ENCODE assay signal across 26 cellular contexts in the genomic region with DNA sequence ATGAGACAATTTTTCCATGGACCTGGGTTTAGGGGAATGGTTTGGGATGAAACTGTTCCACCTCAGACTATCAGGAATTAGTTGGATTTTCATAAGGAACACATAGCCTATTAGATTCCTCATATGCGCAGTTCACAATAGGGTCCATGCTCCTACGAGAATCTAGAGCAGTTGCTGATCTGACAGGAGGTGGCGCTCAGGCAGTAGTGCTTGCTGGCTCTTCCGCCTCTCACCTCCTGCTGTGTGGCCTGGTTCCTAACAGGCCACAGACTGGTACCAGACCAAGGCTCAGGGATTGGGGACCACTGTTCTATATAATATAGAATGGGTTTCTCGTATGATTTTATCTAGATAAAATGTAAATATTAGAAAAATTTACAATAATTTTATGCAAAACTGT.
A peak's percentile ranks its signal among the peaks of the same experiment; 100 is the strongest.
DNase-seq lines count a peak whose midpoint lies in the region; ATAC-seq, FAIRE-seq and TF ChIP-seq lines count a peak whose summit lies in the region.
"Had no signal": no experiment of that assay in that cellular context is flagged by ENCODE, and none has a peak within 500 bp of the region (broad histone marks: within the 10 kb centered on the region; RNA-seq: fewer than 3 reads in every experiment).

No MANE protein-coding gene starts in this region.

- no peak overlapping the region for H3K4me3 Mint-ChIP-seq in chondrocyte (ENCODE audit: unreplicated experiment)
- H3K4me3 Mint-ChIP-seq: activated naive CD4-positive, alpha-beta T cell treated with anti-CD3 and anti-CD28 coated beads, Interleukin-2, amount 10 ng/mL, durations not matched to agents 7 days and 5 days; activated T-cell treated with anti-CD3 and anti-CD28 coated beads, Interleukin-2, amount 50 U/mL, for 72 hours; CD4-positive, alpha-beta memory T cell; T-cell had no signal

- H3K9me1 ChIP-seq in keratinocyte (ENCODE audit: control insufficient read depth, extremely low read depth, insufficient read depth, low read length): no peaks in the 10 kb centered on the region

- H3K9me3 Mint-ChIP-seq in chondrocyte (ENCODE audit: low read depth): peaks cover 22% of the 10 kb centered on the region

- WGBS in GM12878 (ENCODE audit: insufficient coverage, insufficient replicate concordance, low lambda C conversion rate, missing lambda C conversion rate): 73% methylated on average over 5 of the region's 5 CpGs

- no peak overlapping the region for H3K9ac ChIP-seq in GM12878 (ENCODE audit: control insufficient read depth, insufficient read depth, low read length)
- no peak overlapping the region for H3K9ac ChIP-seq in keratinocyte (ENCODE audit: control insufficient read depth, extremely low read depth, insufficient read depth, low read length)
- H3K9ac ChIP-seq: GM23248 had no signal

- H3K4me1 ChIP-seq in GM12878 (ENCODE audit: control insufficient read depth, insufficient read depth, low read length) (no peaks in the 10 kb centered on the region), keratinocyte (ENCODE audit: control insufficient read depth, extremely low read depth, insufficient read depth, low read length) (no peaks in the 10 kb centered on the region)
- H3K4me1 ChIP-seq: lower lobe of right lung, psoas muscle had no signal

- H4K20me1 ChIP-seq in GM12878 (ENCODE audit: control insufficient read depth, insufficient read depth) (no peaks in the 10 kb centered on the region), keratinocyte (ENCODE audit: control insufficient read depth, extremely low read depth, insufficient read depth, low read length) (no peaks in the 10 kb centered on the region)

- RAD21 ChIA-PET in GM12878 (lab: Charles Lee; ENCODE audit: unreplicated experiment): no interaction called here

- in situ Hi-C loops in GM12878 (cut with MboI): no loop called here

- H3K4me3 ChIP-seq in GM12878 (no peak overlapping the region), keratinocyte (ENCODE audit: control insufficient read depth in 2 of 3, extremely low read depth in 1 of 3, insufficient read depth in 2 of 3, low read depth in 1 of 3, low read length in 3 of 3) (no peak overlapping the region)
- H3K4me3 ChIP-seq: GM23248, lower lobe of right lung, MG63, psoas muscle had no signal

- no TSS peak for BruUV-seq in GM12878 (replicated peaks; lab: Mats Ljungman, UMichigan)

- DNase-seq in Daoy (ENCODE audit: low read depth) (peak; percentile 51), GM12878 (ENCODE audit: low read depth, low spot score) (no peak), keratinocyte (ENCODE audit: low read depth, low spot score) (no peak), chondrocyte (ENCODE audit: low spot score) (no peak), mesenteric fat pad (ENCODE audit: low spot score) (no peak)
- DNase-seq: activated CD4-positive, alpha-beta T cell treated with anti-CD3 and anti-CD28 coated beads for 48 hours; activated naive CD4-positive, alpha-beta T cell treated with anti-CD3 and anti-CD28 coated beads, Interleukin-2, amount 10 ng/mL, durations not matched to agents 7 days and 5 days; activated T-cell treated with anti-CD3 and anti-CD28 coated beads, Interleukin-2, amount 50 U/mL, for 72 hours; caudate nucleus; CD4-positive, alpha-beta memory T cell; DMS79; foreskin fibroblast; GM23248; IMR-90; kidney; lower lobe of right lung; MG63; NCI-H1436; NCI-H524 treated with DMSO at 0.1 percent for 48 hours; psoas muscle; T-cell had no signal

- POLR2A ChIA-PET in GM12878 (lab: Charles Lee): no interaction called here

- peak; percentile 47; the same call in 1 of the 2 replicates for TF ChIP-seq CTCF in LNCAP (IDR thresholded peaks at IDR 0.05)
- TF ChIP-seq CTCF in GM12878 (IDR thresholded peaks at IDR 0.05 in 2 of 3, conservative IDR thresholded peaks at IDR 0.05 in 1 of 3; ENCODE audit: control insufficient read depth in 2 of 3, extremely low read depth in 1 of 3, insufficient read depth in 1 of 3, low read depth in 3 of 3, low read length in 3 of 3): no peak; a peak in 2 of 6 replicates
- TF ChIP-seq CTCF in keratinocyte (optimal IDR thresholded peaks at IDR 0.05 in 1 of 3, IDR thresholded peaks at IDR 0.05 in 1 of 3, conservative IDR thresholded peaks at IDR 0.05 in 1 of 3; ENCODE audit: extremely low read depth in 1 of 3, insufficient read depth in 2 of 3, low read length in 3 of 3): peak in 2 of 3 experiments; percentile 6 to 14
- TF ChIP-seq CTCF in chondrocyte (IDR thresholded peaks at IDR 0.05): no peak

- peaks cover 4% of the 10 kb centered on the region for H3K36me3 Mint-ChIP-seq in chondrocyte (ENCODE audit: low read depth)
- H3K36me3 Mint-ChIP-seq: activated naive CD4-positive, alpha-beta T cell treated with anti-CD3 and anti-CD28 coated beads, Interleukin-2, amount 10 ng/mL, durations not matched to agents 7 days and 5 days; CD4-positive, alpha-beta memory T cell; T-cell had no signal

- H2AFZ ChIP-seq in GM12878 (ENCODE audit: control insufficient read depth, low read depth, low read length) (no peak overlapping the region), keratinocyte (ENCODE audit: control insufficient read depth, low read length) (no peak overlapping the region)
- H2AFZ ChIP-seq: GM23248 had no signal

- TF ChIP-seq EP300 in GM12878 (IDR thresholded peaks at IDR 0.05; ENCODE audit: borderline replicate concordance in 1 of 2, control insufficient read depth in 1 of 2, low read depth in 2 of 2, low read length in 2 of 2): no peak

- intact Hi-C loops in GM12878 (cut with micrococcal nuclease; ENCODE audit: unreplicated experiment): no loop called here

- H3K36me3 ChIP-seq in GM12878 (ENCODE audit: control insufficient read depth in 2 of 2, insufficient read depth in 2 of 2, low read length in 1 of 2) (no peaks in the 10 kb centered on the region), keratinocyte (ENCODE audit: control insufficient read depth in 2 of 2, extremely low read depth in 1 of 2, insufficient read depth in 2 of 2, low read length in 2 of 2) (no peaks in the 10 kb centered on the region)
- H3K36me3 ChIP-seq: lower lobe of right lung, MG63, neutrophil had no signal

- H3K27me3 ChIP-seq in GM12878 (replicated peaks in 1 of 2; ENCODE audit: control insufficient read depth in 2 of 2, insufficient read depth in 2 of 2, low read length in 1 of 2) (no peaks in the 10 kb centered on the region), keratinocyte (ENCODE audit: control insufficient read depth, extremely low read depth, insufficient read depth, low read length) (no peaks in the 10 kb centered on the region)
- H3K27me3 ChIP-seq: MG63, neutrophil had no signal

- peaks cover 3% of the 10 kb centered on the region for H3K4me1 Mint-ChIP-seq in chondrocyte (ENCODE audit: low read depth)
- H3K4me1 Mint-ChIP-seq: activated naive CD4-positive, alpha-beta T cell treated with anti-CD3 and anti-CD28 coated beads, Interleukin-2, amount 10 ng/mL, durations not matched to agents 7 days and 5 days; CD4-positive, alpha-beta memory T cell; T-cell had no signal

- SMC1A ChIA-PET in GM12878 (lab: Charles Lee; ENCODE audit: uncharacterized antibody, unreplicated experiment): no interaction called here

- no peak for TF ChIP-seq RAD21 in GM12878 (IDR thresholded peaks at IDR 0.05; ENCODE audit: insufficient read depth, low read depth, low read length)

- H3K9me3 ChIP-seq in GM12878 (replicated peaks; ENCODE audit: control insufficient read depth, insufficient read depth, low read length) (no peaks in the 10 kb centered on the region), keratinocyte (ENCODE audit: control insufficient read depth, low read depth, low read length) (no peaks in the 10 kb centered on the region)
- H3K9me3 ChIP-seq: MG63, neutrophil had no signal

- H3K4me2 ChIP-seq in GM12878 (ENCODE audit: control insufficient read depth, insufficient read depth): no peak overlapping the region
- no peak overlapping the region for H3K4me2 ChIP-seq in keratinocyte (ENCODE audit: control insufficient read depth, extremely low read depth, insufficient read depth, low read depth, low read length)

- no peak overlapping the region for H3K27ac Mint-ChIP-seq in chondrocyte (ENCODE audit: unreplicated experiment)
- H3K27ac Mint-ChIP-seq: activated naive CD4-positive, alpha-beta T cell treated with anti-CD3 and anti-CD28 coated beads, Interleukin-2, amount 10 ng/mL, durations not matched to agents 7 days and 5 days; activated T-cell treated with anti-CD3 and anti-CD28 coated beads, Interleukin-2, amount 50 U/mL, for 72 hours; CD4-positive, alpha-beta memory T cell; T-cell had no signal

- ATAC-seq in GM12878: peak; percentile 73
- no peak for ATAC-seq in HG02623 (IDR thresholded peaks at IDR 0.05; ENCODE audit: unreplicated experiment)
- ATAC-seq: activated T-cell treated with anti-CD3 and anti-CD28 coated beads, Interleukin-2, amount 50 U/mL, for 72 hours; lower lobe of right lung; psoas muscle; Right ventricle myocardium inferior; T-cell had no signal

- CTCF ChIA-PET in GM12878 (lab: Yijun Ruan, JAX): interaction anchor here (0.9 kb wide), 1 partner anchor 154 kb away, joined by 4 read pairs; no protein-coding TSS in a partner anchor

- H3K79me2 ChIP-seq in GM12878 (ENCODE audit: control insufficient read depth, insufficient read depth, low read length) (no peaks in the 10 kb centered on the region), keratinocyte (ENCODE audit: control insufficient read depth, insufficient read depth, low read length) (no peaks in the 10 kb centered on the region)

- no peak for FAIRE-seq in GM12878 (lab: Jason Lieb, UNC)
- FAIRE-seq in keratinocyte (lab: Jason Lieb, UNC): no peak
- FAIRE-seq: kidney had no signal

- H3K27ac ChIP-seq in GM12878 (ENCODE audit: control insufficient read depth, insufficient read depth) (no peak overlapping the region), keratinocyte (ENCODE audit: control insufficient read depth, insufficient read depth, low read length) (no peak overlapping the region)
- H3K27ac ChIP-seq: epithelial cell of prostate, GM23248, lower lobe of right lung, neutrophil, psoas muscle had no signal

- TF ChIP-seq POLR2A in GM12878 (IDR thresholded peaks at IDR 0.05; ENCODE audit: low read depth, low read length): no peak

- H3K27me3 Mint-ChIP-seq in chondrocyte (ENCODE audit: low read depth): no peaks in the 10 kb centered on the region
- H3K27me3 Mint-ChIP-seq: activated naive CD4-positive, alpha-beta T cell treated with anti-CD3 and anti-CD28 coated beads, Interleukin-2, amount 10 ng/mL, durations not matched to agents 7 days and 5 days; CD4-positive, alpha-beta memory T cell; T-cell had no signal

- dilution Hi-C loops in keratinocyte (cut with MboI; ENCODE audit: extremely low pct_ligation_motif_present, low sequenced_read_pairs): no loop called here

TF ChIP-seq in GM12878, 131 proteins besides CTCF, POLR2A, EP300 and RAD21 (continues in another document):
- no peak for TF ChIP-seq ETV6 (conservative IDR thresholded peaks at IDR 0.05 in 1 of 2, IDR thresholded peaks at IDR 0.05 in 1 of 2; ENCODE audit: borderline replicate concordance in 1 of 2, low read depth in 1 of 2)

Comparison
In these comparisons a context has a peak if more than half of its experiments do, and no peak if none do; other contexts are left out.
1. CTCF ChIP-seq: peak in LNCAP (single experiment) and keratinocyte (2 of 3); none in GM12878 (0 of 3) and chondrocyte (single experiment).